ENCODE assay signal across 10 cellular contexts in genomic region chr5:132479073-132479811, GRCh38. TPM values are rescaled to one million over a fixed set of nuclear protein-coding genes. Genes with fewer than 3 reads are reported as not detected.
DNase-seq lines count a peak whose midpoint lies in the region; ATAC-seq lines count a peak whose summit lies in the region.
"Had no signal": no experiment of that assay in that cellular context is flagged by ENCODE, and none has a peak within 500 bp of the region (broad histone marks: within the 10 kb centered on the region; RNA-seq: fewer than 3 reads in every experiment).

No MANE protein-coding gene starts in this region.

- peak; percentile 72 for DNase-seq in activated CD4-positive, alpha-beta T cell treated with anti-CD3 and anti-CD28 coated beads, Interleukin-2, amount 10 ng/mL, durations not matched to agents 24 days and 14 days
- no peak for DNase-seq in activated CD4-positive, alpha-beta T cell treated with anti-CD3 and anti-CD28 coated beads, Interleukin-2, amount 50 U/mL, for 48 hours
- DNase-seq in activated naive CD4-positive, alpha-beta T cell treated with anti-CD3 and anti-CD28 coated beads, Interleukin-2, amount 50 U/mL, for 72 hours (ENCODE audit: low spot score in 2 of 2): no peak
- DNase-seq in effector CD8-positive, alpha-beta T cell (lab: John Stamatoyannopoulos, UW): no peak
- DNase-seq in activated gamma-delta T cell (lab: John Stamatoyannopoulos, UW): no peak

- H3K36me3 ChIP-seq in subcutaneous abdominal adipose tissue (ENCODE audit: control insufficient read depth in 5 of 5, insufficient read depth in 5 of 5, low read length in 5 of 5): peaks cover 0 to 29% (median 23%) of the 10 kb centered on the region in 5 donors

- peak overlapping the region; percentile 42 for H3K27ac ChIP-seq in subcutaneous abdominal adipose tissue (ENCODE audit: low read depth, low read length)
- H3K27ac ChIP-seq: right lobe of liver, SK-N-MC had no signal

- H3K27me3 Mint-ChIP-seq in activated CD4-positive, alpha-beta T cell treated with anti-CD3 and anti-CD28 coated beads, Interleukin-2, amount 10 ng/mL, durations not matched to agents 24 days and 14 days: no peaks in the 10 kb centered on the region

- H3K4me1 Mint-ChIP-seq in activated CD4-positive, alpha-beta T cell treated with anti-CD3 and anti-CD28 coated beads, Interleukin-2, amount 10 ng/mL, durations not matched to agents 24 days and 14 days: peaks cover 58% of the 10 kb centered on the region

- H3K4me3 ChIP-seq in subcutaneous abdominal adipose tissue (ENCODE audit: low read depth in 1 of 5, low read length in 5 of 5): no peak overlapping the region
- H3K4me3 ChIP-seq: right lobe of liver, SK-N-MC had no signal

- no peaks in the 10 kb centered on the region for H3K9me3 Mint-ChIP-seq in activated CD4-positive, alpha-beta T cell treated with anti-CD3 and anti-CD28 coated beads, Interleukin-2, amount 10 ng/mL, durations not matched to agents 24 days and 14 days
- no peaks in the 10 kb centered on the region for H3K9me3 Mint-ChIP-seq in activated naive CD4-positive, alpha-beta T cell treated with anti-CD3 and anti-CD28 coated beads, Interleukin-2, amount 50 U/mL, for 72 hours

- intact Hi-C loops in activated CD4-positive, alpha-beta T cell treated with anti-CD3 and anti-CD28 coated beads, Interleukin-2, amount 10 ng/mL, durations not matched to agents 24 days and 14 days (cut with micrococcal nuclease): loop anchor here (1.0 kb wide), 1 partner anchor 10 kb away; no protein-coding TSS in a partner anchor

- H3K27me3 ChIP-seq in subcutaneous abdominal adipose tissue (ENCODE audit: control insufficient read depth in 5 of 5, insufficient read depth in 4 of 5, low read length in 5 of 5): no peaks in the 10 kb centered on the region
- H3K27me3 ChIP-seq: right lobe of liver had no signal

- peak overlapping the region in 2 of 5 donors; percentile 9 to 17 for H3K9ac ChIP-seq in subcutaneous abdominal adipose tissue (ENCODE audit: low read length in 5 of 5)

- H3K36me3 Mint-ChIP-seq in activated CD4-positive, alpha-beta T cell treated with anti-CD3 and anti-CD28 coated beads, Interleukin-2, amount 10 ng/mL, durations not matched to agents 24 days and 14 days (ENCODE audit: low read depth): peaks cover 30% of the 10 kb centered on the region
- peaks cover under 1 to 7% of the 10 kb centered on the region in 2 donors for H3K36me3 Mint-ChIP-seq in activated naive CD4-positive, alpha-beta T cell treated with anti-CD3 and anti-CD28 coated beads, Interleukin-2, amount 50 U/mL, for 72 hours

- no peaks in the 10 kb centered on the region for H3K9me3 ChIP-seq in subcutaneous abdominal adipose tissue (ENCODE audit: control insufficient read depth in 5 of 5, low read length in 5 of 5)
- H3K9me3 ChIP-seq: right lobe of liver had no signal

- H3K27ac Mint-ChIP-seq in activated CD4-positive, alpha-beta T cell treated with anti-CD3 and anti-CD28 coated beads, Interleukin-2, amount 10 ng/mL, durations not matched to agents 24 days and 14 days: peak overlapping the region; percentile 73
- H3K27ac Mint-ChIP-seq in activated naive CD4-positive, alpha-beta T cell treated with anti-CD3 and anti-CD28 coated beads, Interleukin-2, amount 50 U/mL, for 72 hours: peak overlapping the region; percentile 83 to 85

- ATAC-seq in HG03103 (IDR thresholded peaks at IDR 0.05; ENCODE audit: low read depth, unreplicated experiment): peak; percentile 47
- peak in 1 of 2 donors; percentile 39 for ATAC-seq in activated naive CD4-positive, alpha-beta T cell treated with anti-CD3 and anti-CD28 coated beads, Interleukin-2, amount 50 U/mL, for 72 hours
- ATAC-seq in GM18502 (IDR thresholded peaks at IDR 0.05; ENCODE audit: poor library complexity, unreplicated experiment): no peak
- ATAC-seq: right lobe of liver had no signal

- peaks cover 5 to 54% (median 53%) of the 10 kb centered on the region in 5 donors for H3K4me1 ChIP-seq in subcutaneous abdominal adipose tissue (ENCODE audit: control insufficient read depth in 5 of 5, insufficient read depth in 5 of 5, low read length in 5 of 5)

- no peak overlapping the region for H3K4me3 Mint-ChIP-seq in activated CD4-positive, alpha-beta T cell treated with anti-CD3 and anti-CD28 coated beads, Interleukin-2, amount 10 ng/mL, durations not matched to agents 24 days and 14 days

RNA-seq across cellular contexts. Expression of gene IRF1, which starts 11.3 kb away (rescaled TPM):
- 167 and 181 TPM in 2 replicates for total RNA-seq in activated CD4-positive, alpha-beta T cell treated with anti-CD3 and anti-CD28 coated beads, Interleukin-2, amount 10 ng/mL, durations not matched to agents 24 days and 14 days
- 100 to 1,000 TPM; 107 to 156 TPM for total RNA-seq in activated naive CD4-positive, alpha-beta T cell treated with anti-CD3 and anti-CD28 coated beads, Interleukin-2, amount 50 U/mL, for 72 hours
